In genomic region chr19:2061936-2062729, GRCh38 we compare ENCODE assay signal across 1 cellular context.
TF ChIP-seq lines count a peak whose summit lies in the region.

No MANE protein-coding gene starts in this region.

TF ChIP-seq in HepG2, 621 proteins besides CTCF, POLR2A, EP300 and RAD21 (continues in another document):
- TF ChIP-seq IRF2 (CRISPR knock-in tag; IDR thresholded peaks at IDR 0.05) (no peak; the same call in 1 of the 2 replicates), ZGPAT (CRISPR knock-in tag; IDR thresholded peaks at IDR 0.05) (no peak), MYNN (CRISPR knock-in tag; IDR thresholded peaks at IDR 0.05; ENCODE audit: low read depth) (no peak), ZNF24 (IDR thresholded peaks at IDR 0.05) (no peak), PBX3 (CRISPR knock-in tag; IDR thresholded peaks at IDR 0.05; ENCODE audit: borderline replicate concordance) (no peak), HDAC6 (IDR thresholded peaks at IDR 0.05; ENCODE audit: low read depth, low read length) (no peak), SIN3A (IDR thresholded peaks at IDR 0.05; ENCODE audit: borderline replicate concordance, low read depth, low read length) (no peak), ZBTB8A (CRISPR knock-in tag; IDR thresholded peaks at IDR 0.05; ENCODE audit: borderline replicate concordance, low read depth) (no peak), NFIB (CRISPR knock-in tag; IDR thresholded peaks at IDR 0.05; ENCODE audit: borderline replicate concordance) (no peak), ZNF549 (CRISPR knock-in tag; IDR thresholded peaks at IDR 0.05) (no peak), ZNF609 (CRISPR knock-in tag; IDR thresholded peaks at IDR 0.05; ENCODE audit: borderline replicate concordance) (no peak), ETV6 (CRISPR knock-in tag; conservative IDR thresholded peaks at IDR 0.05) (no peak), ZNF33A (CRISPR knock-in tag; IDR thresholded peaks at IDR 0.05; ENCODE audit: borderline replicate concordance) (no peak), ZNF317 (CRISPR knock-in tag; IDR thresholded peaks at IDR 0.05) (peak; percentile 70; the same call in 1 of the 2 replicates), ZNF747 (CRISPR knock-in tag; IDR thresholded peaks at IDR 0.05; ENCODE audit: borderline replicate concordance) (0 out of 2 replicates have a peak, but pooled peaks have one; percentile 46), ZFP1 (CRISPR knock-in tag; IDR thresholded peaks at IDR 0.05) (no peak), POLR2G (IDR thresholded peaks at IDR 0.05; ENCODE audit: low read depth, low read length) (peak; percentile 17), ARID2 (CRISPR knock-in tag; IDR thresholded peaks at IDR 0.05; ENCODE audit: borderline replicate concordance) (no peak), RFX3 (CRISPR knock-in tag; IDR thresholded peaks at IDR 0.05) (no peak), JUN (CRISPR knock-in tag; IDR thresholded peaks at IDR 0.05) (no peak), ATF2 (CRISPR knock-in tag; IDR thresholded peaks at IDR 0.05) (no peak), ZNF101 (CRISPR knock-in tag; IDR thresholded peaks at IDR 0.05; ENCODE audit: borderline replicate concordance, low read depth) (no peak), ZNF3 (CRISPR knock-in tag; IDR thresholded peaks at IDR 0.05) (no peak), CEBPZ (IDR thresholded peaks at IDR 0.05; ENCODE audit: low read length) (no peak), ZNF180 (CRISPR knock-in tag; IDR thresholded peaks at IDR 0.05; ENCODE audit: borderline replicate concordance, low read depth) (no peak), FUBP1 (CRISPR knock-in tag; IDR thresholded peaks at IDR 0.05; ENCODE audit: borderline replicate concordance) (no peak), MAFF (IDR thresholded peaks at IDR 0.05; ENCODE audit: low read depth, low read length) (no peak), ZNF543 (CRISPR knock-in tag; IDR thresholded peaks at IDR 0.05) (no peak), ARHGAP35 (CRISPR knock-in tag; IDR thresholded peaks at IDR 0.05; ENCODE audit: borderline replicate concordance) (no peak), PAX8 (CRISPR knock-in tag; IDR thresholded peaks at IDR 0.05; ENCODE audit: borderline replicate concordance) (no peak), NCOA5 (CRISPR knock-in tag; IDR thresholded peaks at IDR 0.05) (no peak), PHB2 (IDR thresholded peaks at IDR 0.05; ENCODE audit: partially characterized antibody) (no peak), ZNF775 (CRISPR knock-in tag; IDR thresholded peaks at IDR 0.05; ENCODE audit: borderline replicate concordance) (no peak), HOXA3 (CRISPR knock-in tag; IDR thresholded peaks at IDR 0.05) (no peak), SRF (IDR thresholded peaks at IDR 0.05; ENCODE audit: low read depth, low read length) (no peak), ZNF841 (CRISPR knock-in tag; IDR thresholded peaks at IDR 0.05; ENCODE audit: borderline replicate concordance) (no peak), BRF2 (CRISPR knock-in tag; IDR thresholded peaks at IDR 0.05) (no peak), THAP7 (CRISPR knock-in tag; IDR thresholded peaks at IDR 0.05) (no peak), ZBTB33 (CRISPR knock-in tag; IDR thresholded peaks at IDR 0.05) (no peak), ZBTB34 (CRISPR knock-in tag; IDR thresholded peaks at IDR 0.05) (no peak), TMF1 (CRISPR knock-in tag; IDR thresholded peaks at IDR 0.05; ENCODE audit: low read depth) (0 out of 2 replicates have a peak, but pooled peaks have one; percentile 18), IKZF1 (IDR thresholded peaks at IDR 0.05) (no peak), KAT8 (CRISPR knock-in tag; IDR thresholded peaks at IDR 0.05) (no peak), ZNF652 (CRISPR knock-in tag; IDR thresholded peaks at IDR 0.05; ENCODE audit: borderline replicate concordance, low read depth) (no peak)
